16 cellular contexts compared by ENCODE assay signal in genomic region chr4:95156452-95156765, GRCh38.
DNase-seq lines count a peak whose midpoint lies in the region; ATAC-seq, FAIRE-seq and TF ChIP-seq lines count a peak whose summit lies in the region.
"Had no signal": no experiment of that assay in that cellular context is flagged by ENCODE, and none has a peak within 500 bp of the region (broad histone marks: within the 10 kb centered on the region; RNA-seq: fewer than 3 reads in every experiment).

No MANE protein-coding gene starts in this region.

- no peak for DNase-seq in activated T-helper 2 cell treated with anti-CD3 and anti-CD28 coated beads, Interferon-gamma antibody, Interleukin-2, Interleukin-4, amounts not matched to agents 10 μg/mL and 5 μg/mL and 100 μg/mL, durations not matched to agents 14 hours and 24 hours and 36 hours (ENCODE audit: low spot score)
- DNase-seq in natural killer cell, result no peak
- DNase-seq in NCI-H2227 treated with DMSO at 0.1 percent for 48 hours (lab: John Stamatoyannopoulos, UW), result no peak
- no peak for DNase-seq in SHP77 treated with DMSO at 0.1 percent for 48 hours (lab: John Stamatoyannopoulos, UW)
- no peak for DNase-seq in RCC 7860 (ENCODE audit: low spot score)
- DNase-seq: activated B cell treated with CpG ODN at 0.5 μM for 24 hours; activated naive CD4-positive, alpha-beta T cell treated with anti-CD3 and anti-CD28 coated beads, Interleukin-2, amount 50 U/mL, for 16 hours; effector CD8-positive, alpha-beta T cell; NCI-H774; posterior cingulate gyrus; upper lobe of left lung had no signal

- H3K4me3 Mint-ChIP-seq in activated T-helper 2 cell treated with anti-CD3 and anti-CD28 coated beads, Interferon-gamma antibody, Interleukin-2, Interleukin-4, amounts not matched to agents 10 μg/mL and 5 μg/mL and 100 μg/mL, durations not matched to agents 14 hours and 24 hours and 36 hours (ENCODE audit: low read depth), result no peak overlapping the region
- H3K4me3 Mint-ChIP-seq in natural killer cell, result peak overlapping the region; percentile 73
- H3K4me3 Mint-ChIP-seq: activated B cell treated with CpG ODN at 0.5 μM for 24 hours had no signal

- TF ChIP-seq CTCF in C4-2B (conservative IDR thresholded peaks at IDR 0.05) (peak; percentile 58), natural killer cell (IDR thresholded peaks at IDR 0.05) (peak; percentile 21)

- H3K27ac ChIP-seq in C4-2B, result no peak overlapping the region
- H3K27ac ChIP-seq: breast epithelium, skin epidermis, upper lobe of left lung had no signal

- intact Hi-C loops in activated T-helper 2 cell treated with anti-CD3 and anti-CD28 coated beads, Interferon-gamma antibody, Interleukin-2, Interleukin-4, amounts not matched to agents 10 μg/mL and 5 μg/mL and 100 μg/mL, durations not matched to agents 14 hours and 24 hours and 36 hours (cut with micrococcal nuclease), result loop anchor here (2.0 to 10.0 kb wide), 4 partner anchors 92 to 1196 kb away; partner anchors contain the start of gene UNC5C
- intact Hi-C loops in natural killer cell (cut with micrococcal nuclease), result no loop called here

- ATAC-seq in GM18868 (IDR thresholded peaks at IDR 0.05; ENCODE audit: unreplicated experiment), result peak; percentile 4
- no peak for ATAC-seq in natural killer cell
- ATAC-seq in GM19035 (IDR thresholded peaks at IDR 0.05; ENCODE audit: unreplicated experiment), result no peak

- no peaks in the 10 kb centered on the region for H3K36me3 Mint-ChIP-seq in activated T-helper 2 cell treated with anti-CD3 and anti-CD28 coated beads, Interferon-gamma antibody, Interleukin-2, Interleukin-4, amounts not matched to agents 10 μg/mL and 5 μg/mL and 100 μg/mL, durations not matched to agents 14 hours and 24 hours and 36 hours (ENCODE audit: low read depth)
- no peaks in the 10 kb centered on the region for H3K36me3 Mint-ChIP-seq in natural killer cell

- no peaks in the 10 kb centered on the region for H3K27me3 Mint-ChIP-seq in activated T-helper 2 cell treated with anti-CD3 and anti-CD28 coated beads, Interferon-gamma antibody, Interleukin-2, Interleukin-4, amounts not matched to agents 10 μg/mL and 5 μg/mL and 100 μg/mL, durations not matched to agents 14 hours and 24 hours and 36 hours (ENCODE audit: low read depth)
- H3K27me3 Mint-ChIP-seq in natural killer cell (ENCODE audit: low read depth in 2 of 2), result peaks cover 8 to 9% of the 10 kb centered on the region in 2 donors
- H3K27me3 Mint-ChIP-seq: activated B cell treated with CpG ODN at 0.5 μM for 24 hours had no signal

- FAIRE-seq in RCC 7860 (lab: Jason Lieb, UNC), result no peak

- peaks cover 22% of the 10 kb centered on the region for H3K4me1 Mint-ChIP-seq in activated T-helper 2 cell treated with anti-CD3 and anti-CD28 coated beads, Interferon-gamma antibody, Interleukin-2, Interleukin-4, amounts not matched to agents 10 μg/mL and 5 μg/mL and 100 μg/mL, durations not matched to agents 14 hours and 24 hours and 36 hours (ENCODE audit: low read depth)
- peaks cover 44 to 47% of the 10 kb centered on the region in 2 donors for H3K4me1 Mint-ChIP-seq in natural killer cell

- no peaks in the 10 kb centered on the region for H3K9me3 Mint-ChIP-seq in activated T-helper 2 cell treated with anti-CD3 and anti-CD28 coated beads, Interferon-gamma antibody, Interleukin-2, Interleukin-4, amounts not matched to agents 10 μg/mL and 5 μg/mL and 100 μg/mL, durations not matched to agents 14 hours and 24 hours and 36 hours
- no peaks in the 10 kb centered on the region for H3K9me3 Mint-ChIP-seq in natural killer cell
- H3K9me3 Mint-ChIP-seq: activated B cell treated with CpG ODN at 0.5 μM for 24 hours had no signal

- peak overlapping the region; percentile 78 for H3K27ac Mint-ChIP-seq in activated T-helper 2 cell treated with anti-CD3 and anti-CD28 coated beads, Interferon-gamma antibody, Interleukin-2, Interleukin-4, amounts not matched to agents 10 μg/mL and 5 μg/mL and 100 μg/mL, durations not matched to agents 14 hours and 24 hours and 36 hours
- peak overlapping the region; percentile 73 to 76 for H3K27ac Mint-ChIP-seq in natural killer cell
- H3K27ac Mint-ChIP-seq: activated B cell treated with CpG ODN at 0.5 μM for 24 hours had no signal
